Comparison of ENCODE assay signal across 11 cellular contexts in the genomic region with DNA sequence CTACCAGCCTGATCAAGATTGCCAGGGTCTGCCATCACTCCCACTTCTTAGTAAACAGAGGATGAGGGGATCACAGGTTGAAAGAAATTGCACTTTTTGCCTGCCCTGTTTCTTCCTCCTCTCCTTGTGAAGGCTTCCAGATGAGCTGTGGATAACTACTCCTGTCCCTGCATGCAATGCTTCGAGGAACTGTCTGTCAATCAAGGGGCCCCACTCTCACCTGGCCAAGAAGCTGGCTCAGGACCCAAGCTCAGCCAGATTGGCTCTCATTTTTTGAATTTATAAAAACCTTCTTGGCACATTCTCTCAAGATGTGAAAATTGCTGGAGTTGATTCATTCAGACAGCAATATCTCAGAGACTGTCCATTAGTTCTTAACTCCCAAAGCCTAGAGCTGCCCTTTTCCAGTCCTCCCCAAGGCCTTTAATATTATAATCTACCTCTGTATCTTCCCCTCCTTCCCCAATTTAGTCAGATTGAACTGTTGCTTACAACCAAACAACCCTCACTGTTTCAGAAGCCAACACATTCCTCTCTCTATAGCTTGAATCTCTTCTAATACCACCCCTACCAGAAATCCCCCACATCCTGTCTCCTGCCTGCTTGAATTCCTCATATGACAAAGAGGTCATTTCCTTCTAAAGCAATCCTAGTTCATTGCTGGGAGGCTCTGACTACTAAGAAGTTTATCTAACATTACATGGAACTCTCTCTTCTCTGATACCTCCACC. TPM values are rescaled to one million over a fixed set of nuclear protein-coding genes. Genes with fewer than 3 reads are reported as not detected.
DNase-seq lines count a peak whose midpoint lies in the region; ATAC-seq and TF ChIP-seq lines count a peak whose summit lies in the region.
"Had no signal": no experiment of that assay in that cellular context is flagged by ENCODE, and none has a peak within 500 bp of the region (broad histone marks: within the 10 kb centered on the region; RNA-seq: fewer than 3 reads in every experiment).

No MANE protein-coding gene starts in this region.

- H3K4me3 ChIP-seq in GM12865 (ENCODE audit: low read depth, low read length) (no peak overlapping the region), trophoblast cell (ENCODE audit: low read depth, low read length) (no peak overlapping the region)

- H3K4me1 Mint-ChIP-seq in endothelial cell (ENCODE audit: unreplicated experiment): peaks cover 79% of the 10 kb centered on the region

- no peak overlapping the region for H2AK5ac ChIP-seq in trophoblast cell (ENCODE audit: low read length)

- no peak overlapping the region for H4K91ac ChIP-seq in trophoblast cell (ENCODE audit: low read depth, low read length)

- H2BK120ac ChIP-seq in trophoblast cell (ENCODE audit: insufficient read depth, low read length, poor library complexity): no peak overlapping the region

- H3K4ac ChIP-seq in trophoblast cell (ENCODE audit: low read depth, low read length): no peak overlapping the region

- H2BK5ac ChIP-seq in trophoblast cell (ENCODE audit: low read depth, low read length, poor library complexity): no peak overlapping the region

- WGBS in trophoblast cell (ENCODE audit: extremely low coverage, insufficient coverage, insufficient read length): no CpG with 5 or more reads among the region's 1 CpG

- peak; percentile 58 for ATAC-seq in HG03558 (IDR thresholded peaks at IDR 0.05; ENCODE audit: extremely low read depth, unreplicated experiment)
- ATAC-seq: HCT116 had no signal

- H3K27ac Mint-ChIP-seq in endothelial cell (ENCODE audit: unreplicated experiment): peak overlapping the region; percentile 97
- H3K27ac Mint-ChIP-seq: activated CD4-positive, alpha-beta memory T cell treated with anti-CD3 and anti-CD28 coated beads for 36 hours had no signal

- DNase-seq in GM12865 (ENCODE audit: low read depth) (peak; percentile 62), endothelial cell (ENCODE audit: low spot score) (no peak), trophoblast cell (no peak), ureter (ENCODE audit: low spot score) (no peak), iPS-NIHi11 (ENCODE audit: low spot score) (no peak), NCI-H1048 (lab: John Stamatoyannopoulos, UW) (no peak), NCI-H524 treated with DMSO at 0.1 percent for 48 hours (lab: John Stamatoyannopoulos, UW) (no peak)
- DNase-seq: activated CD4-positive, alpha-beta memory T cell treated with anti-CD3 and anti-CD28 coated beads for 36 hours; DMS79 treated with DMSO at 0.1 percent for 48 hours had no signal

- H2BK12ac ChIP-seq in trophoblast cell (ENCODE audit: low read length): no peak overlapping the region

- H3K18ac ChIP-seq in trophoblast cell (ENCODE audit: low read length): peak overlapping the region; percentile 30

- H2AFZ ChIP-seq in trophoblast cell (ENCODE audit: insufficient read depth, low read length, poor library complexity): no peak overlapping the region

- peaks cover 2% of the 10 kb centered on the region for H3K79me1 ChIP-seq in trophoblast cell (ENCODE audit: low read length)

- no peak overlapping the region for H3K4me2 ChIP-seq in trophoblast cell (ENCODE audit: low read length)

- H3K23ac ChIP-seq in trophoblast cell (ENCODE audit: low read length): no peak overlapping the region

- peaks cover 16 to 24% of the 10 kb centered on the region in 2 experiments for H3K4me1 ChIP-seq in trophoblast cell (ENCODE audit: control insufficient read depth in 1 of 2, insufficient read depth in 2 of 2, low read length in 2 of 2)

- H3K14ac ChIP-seq in trophoblast cell (ENCODE audit: low read length): no peak overlapping the region

- peaks cover 36% of the 10 kb centered on the region for H3K36me3 Mint-ChIP-seq in endothelial cell (ENCODE audit: low read depth, unreplicated experiment)
- H3K36me3 Mint-ChIP-seq: activated CD4-positive, alpha-beta memory T cell treated with anti-CD3 and anti-CD28 coated beads for 36 hours had no signal

- H3K9me3 ChIP-seq in trophoblast cell (ENCODE audit: insufficient read depth, low read depth, low read length): peaks cover 3% of the 10 kb centered on the region

- no peaks in the 10 kb centered on the region for H3K9me3 Mint-ChIP-seq in endothelial cell (ENCODE audit: unreplicated experiment)
- H3K9me3 Mint-ChIP-seq: activated CD4-positive, alpha-beta memory T cell treated with anti-CD3 and anti-CD28 coated beads for 36 hours had no signal

- no peak overlapping the region for H3K27ac ChIP-seq in trophoblast cell (ENCODE audit: low read depth, low read length)

- TF ChIP-seq CTCF in GM12865 (IDR thresholded peaks at IDR 0.05; ENCODE audit: insufficient read depth, low read depth, low read length, missing control alignments) (no peak), endothelial cell (IDR thresholded peaks at IDR 0.05; ENCODE audit: unreplicated experiment) (no peak)

- H3K4me3 Mint-ChIP-seq in endothelial cell (ENCODE audit: unreplicated experiment): peak overlapping the region; percentile 21
- H3K4me3 Mint-ChIP-seq: activated CD4-positive, alpha-beta memory T cell treated with anti-CD3 and anti-CD28 coated beads for 36 hours had no signal

- H4K8ac ChIP-seq in trophoblast cell (ENCODE audit: low read depth, low read length): no peak overlapping the region

- no peaks in the 10 kb centered on the region for H3K27me3 ChIP-seq in trophoblast cell (ENCODE audit: insufficient read depth, low read length)

- peaks cover 8% of the 10 kb centered on the region for H3K27me3 Mint-ChIP-seq in endothelial cell (ENCODE audit: unreplicated experiment)

- H4K12ac ChIP-seq in trophoblast cell (ENCODE audit: low read depth, low read length): no peak overlapping the region

- no peaks in the 10 kb centered on the region for H3K79me2 ChIP-seq in trophoblast cell (ENCODE audit: control insufficient read depth, insufficient read depth, low read length, poor library complexity)

- peaks cover 47 to 59% of the 10 kb centered on the region in 2 experiments for H3K36me3 ChIP-seq in trophoblast cell (ENCODE audit: control insufficient read depth in 1 of 2, insufficient read depth in 2 of 2, low read length in 2 of 2)

- H3K9ac ChIP-seq in trophoblast cell (ENCODE audit: low read length): no peak overlapping the region

RNA-seq across cellular contexts. Expression of a gene that starts 11.3 kb away (rescaled TPM):
- total RNA-seq in endothelial cell (ENCODE audit: unreplicated experiment): 1,214 TPM
- polyA plus RNA-seq in trophoblast cell (2013): 1,673 and 1,689 TPM in 2 replicates
- total RNA-seq in ureter: 483 TPM
- total RNA-seq: activated CD4-positive, alpha-beta memory T cell treated with anti-CD3 and anti-CD28 coated beads for 36 hours had no signal
